Comparison of ENCODE assay signal across 15 cellular contexts in the genomic region with DNA sequence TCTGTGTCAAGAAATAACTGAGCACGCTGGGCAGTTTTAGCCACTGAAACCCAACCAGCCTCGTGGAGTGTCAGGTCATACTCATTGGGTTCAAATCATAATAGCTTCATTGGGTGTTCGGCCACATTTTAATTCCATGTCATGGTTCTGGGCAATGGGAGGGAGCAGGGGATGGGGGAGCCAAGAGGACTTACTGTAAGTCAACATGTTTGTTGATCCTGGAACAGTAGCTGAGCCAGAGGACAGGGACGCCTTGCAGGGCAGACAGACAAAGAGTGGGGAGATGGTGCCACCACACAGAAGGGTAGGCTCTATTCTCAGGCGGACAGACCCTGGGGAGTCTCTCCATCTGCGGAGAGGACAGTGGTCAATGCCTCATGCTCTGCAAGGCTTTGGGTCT.
DNase-seq lines count a peak whose midpoint lies in the region; ATAC-seq, FAIRE-seq and TF ChIP-seq lines count a peak whose summit lies in the region.
"Had no signal": no experiment of that assay in that cellular context is flagged by ENCODE, and none has a peak within 500 bp of the region (broad histone marks: within the 10 kb centered on the region; RNA-seq: fewer than 3 reads in every experiment).

No MANE protein-coding gene starts in this region.

- H3K4me1 Mint-ChIP-seq in nephron (peaks cover 44% of the 10 kb centered on the region), GM23338 (peaks cover 8% of the 10 kb centered on the region; the same call in 2 of the 3 replicates)
- H3K4me1 Mint-ChIP-seq: CD4-positive, CD25-positive, alpha-beta regulatory T cell had no signal

- no peak overlapping the region; the same call in 1 of the 2 replicates for H2AFZ ChIP-seq in GM23338
- H2AFZ ChIP-seq: GM23248 had no signal

- H3K4me3 Mint-ChIP-seq in nephron (no peak overlapping the region), GM23338 (no peak overlapping the region)
- H3K4me3 Mint-ChIP-seq: CD4-positive, CD25-positive, alpha-beta regulatory T cell had no signal

- H3F3A ChIP-seq in GM23338 (replicated peaks; ENCODE audit: low read depth) = no peaks in the 10 kb centered on the region

- H3K27me3 Mint-ChIP-seq in nephron (ENCODE audit: low read depth) (no peaks in the 10 kb centered on the region), GM23338 (ENCODE audit: insufficient read depth, low read depth, poor library complexity) (no peaks in the 10 kb centered on the region)
- H3K27me3 Mint-ChIP-seq: CD4-positive, CD25-positive, alpha-beta regulatory T cell had no signal

- peak overlapping the region; percentile 74 to 90 (median 85) for H3K27ac Mint-ChIP-seq in nephron
- no peak overlapping the region for H3K27ac Mint-ChIP-seq in GM23338
- H3K27ac Mint-ChIP-seq: CD4-positive, CD25-positive, alpha-beta regulatory T cell had no signal

- no peaks in the 10 kb centered on the region for H3K36me3 ChIP-seq in GM23338 (ENCODE audit: insufficient read depth)
- H3K36me3 ChIP-seq: BLaER1 treated with 17β-estradiol and CSF1 and Interleukin-3, amounts not matched to agents 10 nM and 100 nM had no signal

- TF ChIP-seq CTCF in nephron (IDR thresholded peaks at IDR 0.05; ENCODE audit: unreplicated experiment in 3 of 3) (no peak), GM23338 (conservative IDR thresholded peaks at IDR 0.05; ENCODE audit: low read depth in 2 of 2) (no peak), omental fat pad (IDR thresholded peaks at IDR 0.05) (no peak)

- no peaks in the 10 kb centered on the region for H3K27me3 ChIP-seq in GM23338 (ENCODE audit: insufficient read depth)
- H3K27me3 ChIP-seq: BLaER1 treated with 17β-estradiol and CSF1 and Interleukin-3, amounts not matched to agents 10 nM and 100 nM had no signal

- no peak overlapping the region for H3K4me3 ChIP-seq in GM23338
- H3K4me3 ChIP-seq: BLaER1 treated with 17β-estradiol and CSF1 and Interleukin-3, amounts not matched to agents 10 nM and 100 nM; GM23248 had no signal

- no peaks in the 10 kb centered on the region; the same call in 1 of the 2 replicates for H3K9me2 ChIP-seq in GM23338 (ENCODE audit: insufficient read depth)

- H3K4me1 ChIP-seq in GM23338 (ENCODE audit: insufficient read depth) = no peaks in the 10 kb centered on the region

- peak; percentile 55 for FAIRE-seq in HTR-8/SVneo (lab: Jason Lieb, UNC)

- DNase-seq in HTR-8/SVneo (ENCODE audit: insufficient read length, low spot score) (no peak), NCI-H446 (lab: John Stamatoyannopoulos, UW) (peak; percentile 52 to 63), left lobe of liver (ENCODE audit: low spot score) (no peak), GM23338 (ENCODE audit: low spot score) (no peak), omental fat pad (ENCODE audit: low spot score) (no peak)
- DNase-seq in activated CD4-positive, alpha-beta T cell treated with anti-CD3 and anti-CD28 coated beads, Interleukin-2, amount 50 U/mL, for 1 hour = no peak
- no peak for DNase-seq in activated CD4-positive, alpha-beta T cell treated with anti-CD3 and anti-CD28 coated beads, Interleukin-2, amount 50 U/mL, for 48 hours
- DNase-seq: ACHN; Calu3; CD4-positive, CD25-positive, alpha-beta regulatory T cell; DMS 273 treated with DMSO at 0.1 percent for 48 hours; H7 had no signal

- no peak overlapping the region for H3K27ac ChIP-seq in GM23338 (ENCODE audit: low read depth)
- H3K27ac ChIP-seq: BLaER1 treated with 17β-estradiol and CSF1 and Interleukin-3, amounts not matched to agents 10 nM and 100 nM; GM23248 had no signal

- H3K79me2 ChIP-seq in GM23338 (replicated peaks; ENCODE audit: insufficient read depth) = no peaks in the 10 kb centered on the region

- H3K9me3 Mint-ChIP-seq in nephron (no peaks in the 10 kb centered on the region), GM23338 (peaks cover 9% of the 10 kb centered on the region; the same call in 2 of the 3 replicates)

- no peaks in the 10 kb centered on the region for H3K36me3 Mint-ChIP-seq in nephron (ENCODE audit: low read depth)
- peaks cover 3% of the 10 kb centered on the region; the same call in 2 of the 3 replicates for H3K36me3 Mint-ChIP-seq in GM23338 (ENCODE audit: low read depth)
- H3K36me3 Mint-ChIP-seq: CD4-positive, CD25-positive, alpha-beta regulatory T cell had no signal

- no peak overlapping the region for H3K4me2 ChIP-seq in GM23338
- H3K4me2 ChIP-seq: BLaER1 treated with 17β-estradiol and CSF1 and Interleukin-3, amounts not matched to agents 10 nM and 100 nM had no signal

- H4K20me1 ChIP-seq in GM23338 (replicated peaks; ENCODE audit: insufficient read depth) = no peaks in the 10 kb centered on the region
- H4K20me1 ChIP-seq: BLaER1 treated with 17β-estradiol and CSF1 and Interleukin-3, amounts not matched to agents 10 nM and 100 nM had no signal

- ATAC-seq in left lobe of liver (peak; percentile 24), GM23338 (no peak), omental fat pad (ENCODE audit: low FRiP score) (no peak)

TF ChIP-seq in GM23338, 12 proteins besides CTCF, POLR2A, EP300 and RAD21 (continues in another document):
- no peak for TF ChIP-seq EZH2phosphoT487 (IDR thresholded peaks at IDR 0.05; ENCODE audit: unreplicated experiment)
- TF ChIP-seq, protein P1, sequence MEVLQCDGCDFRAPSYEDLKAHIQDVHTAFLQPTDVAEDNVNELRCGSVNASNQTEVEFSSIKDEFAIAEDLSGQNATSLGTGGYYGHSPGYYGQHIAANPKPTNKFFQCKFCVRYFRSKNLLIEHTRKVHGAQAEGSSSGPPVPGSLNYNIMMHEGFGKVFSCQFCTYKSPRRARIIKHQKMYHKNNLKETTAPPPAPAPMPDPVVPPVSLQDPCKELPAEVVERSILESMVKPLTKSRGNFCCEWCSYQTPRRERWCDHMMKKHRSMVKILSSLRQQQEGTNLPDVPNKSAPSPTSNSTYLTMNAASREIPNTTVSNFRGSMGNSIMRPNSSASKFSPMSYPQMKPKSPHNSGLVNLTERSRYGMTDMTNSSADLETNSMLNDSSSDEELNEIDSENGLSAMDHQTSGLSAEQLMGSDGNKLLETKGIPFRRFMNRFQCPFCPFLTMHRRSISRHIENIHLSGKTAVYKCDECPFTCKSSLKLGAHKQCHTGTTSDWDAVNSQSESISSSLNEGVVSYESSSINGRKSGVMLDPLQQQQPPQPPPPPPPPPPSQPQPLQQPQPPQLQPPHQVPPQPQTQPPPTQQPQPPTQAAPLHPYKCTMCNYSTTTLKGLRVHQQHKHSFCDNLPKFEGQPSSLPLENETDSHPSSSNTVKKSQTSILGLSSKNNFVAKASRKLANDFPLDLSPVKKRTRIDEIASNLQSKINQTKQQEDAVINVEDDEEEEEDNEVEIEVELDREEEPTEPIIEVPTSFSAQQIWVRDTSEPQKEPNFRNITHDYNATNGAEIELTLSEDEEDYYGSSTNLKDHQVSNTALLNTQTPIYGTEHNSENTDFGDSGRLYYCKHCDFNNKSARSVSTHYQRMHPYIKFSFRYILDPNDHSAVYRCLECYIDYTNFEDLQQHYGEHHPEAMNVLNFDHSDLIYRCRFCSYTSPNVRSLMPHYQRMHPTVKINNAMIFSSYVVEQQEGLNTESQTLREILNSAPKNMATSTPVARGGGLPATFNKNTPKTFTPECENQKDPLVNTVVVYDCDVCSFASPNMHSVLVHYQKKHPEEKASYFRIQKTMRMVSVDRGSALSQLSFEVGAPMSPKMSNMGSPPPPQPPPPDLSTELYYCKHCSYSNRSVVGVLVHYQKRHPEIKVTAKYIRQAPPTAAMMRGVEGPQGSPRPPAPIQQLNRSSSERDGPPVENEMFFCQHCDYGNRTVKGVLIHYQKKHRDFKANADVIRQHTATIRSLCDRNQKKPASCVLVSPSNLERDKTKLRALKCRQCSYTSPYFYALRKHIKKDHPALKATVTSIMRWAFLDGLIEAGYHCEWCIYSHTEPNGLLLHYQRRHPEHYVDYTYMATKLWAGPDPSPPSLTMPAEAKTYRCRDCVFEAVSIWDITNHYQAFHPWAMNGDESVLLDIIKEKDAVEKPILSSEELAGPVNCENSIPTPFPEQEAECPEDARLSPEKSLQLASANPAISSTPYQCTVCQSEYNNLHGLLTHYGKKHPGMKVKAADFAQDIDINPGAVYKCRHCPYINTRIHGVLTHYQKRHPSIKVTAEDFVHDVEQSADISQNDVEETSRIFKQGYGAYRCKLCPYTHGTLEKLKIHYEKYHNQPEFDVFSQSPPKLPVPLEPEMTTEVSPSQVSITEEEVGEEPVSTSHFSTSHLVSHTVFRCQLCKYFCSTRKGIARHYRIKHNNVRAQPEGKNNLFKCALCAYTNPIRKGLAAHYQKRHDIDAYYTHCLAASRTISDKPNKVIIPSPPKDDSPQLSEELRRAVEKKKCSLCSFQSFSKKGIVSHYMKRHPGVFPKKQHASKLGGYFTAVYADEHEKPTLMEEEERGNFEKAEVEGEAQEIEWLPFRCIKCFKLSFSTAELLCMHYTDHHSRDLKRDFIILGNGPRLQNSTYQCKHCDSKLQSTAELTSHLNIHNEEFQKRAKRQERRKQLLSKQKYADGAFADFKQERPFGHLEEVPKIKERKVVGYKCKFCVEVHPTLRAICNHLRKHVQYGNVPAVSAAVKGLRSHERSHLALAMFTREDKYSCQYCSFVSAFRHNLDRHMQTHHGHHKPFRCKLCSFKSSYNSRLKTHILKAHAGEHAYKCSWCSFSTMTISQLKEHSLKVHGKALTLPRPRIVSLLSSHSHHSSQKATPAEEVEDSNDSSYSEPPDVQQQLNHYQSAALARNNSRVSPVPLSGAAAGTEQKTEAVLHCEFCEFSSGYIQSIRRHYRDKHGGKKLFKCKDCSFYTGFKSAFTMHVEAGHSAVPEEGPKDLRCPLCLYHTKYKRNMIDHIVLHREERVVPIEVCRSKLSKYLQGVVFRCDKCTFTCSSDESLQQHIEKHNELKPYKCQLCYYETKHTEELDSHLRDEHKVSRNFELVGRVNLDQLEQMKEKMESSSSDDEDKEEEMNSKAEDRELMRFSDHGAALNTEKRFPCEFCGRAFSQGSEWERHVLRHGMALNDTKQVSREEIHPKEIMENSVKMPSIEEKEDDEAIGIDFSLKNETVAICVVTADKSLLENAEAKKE (CRISPR knock-in tag; IDR thresholded peaks at IDR 0.05) = no peak
- TF ChIP-seq STAT1 (IDR thresholded peaks at IDR 0.05; ENCODE audit: unreplicated experiment) = no peak

Comparison
In these comparisons a context has a peak if more than half of its experiments do, and no peak if none do; other contexts are left out.
1. DNase-seq: peak in NCI-H446 (2 of 2); none in HTR-8/SVneo (single experiment), left lobe of liver (single experiment), activated CD4-positive, alpha-beta T cell treated with anti-CD3 and anti-CD28 coated beads, Interleukin-2, amount 50 U/mL, for 1 hour (single experiment), activated CD4-positive, alpha-beta T cell treated with anti-CD3 and anti-CD28 coated beads, Interleukin-2, amount 50 U/mL, for 48 hours (0 of 2), GM23338 (single experiment) and omental fat pad (single experiment).